Comparison of ENCODE assay signal across 16 cellular contexts in the genomic region with DNA sequence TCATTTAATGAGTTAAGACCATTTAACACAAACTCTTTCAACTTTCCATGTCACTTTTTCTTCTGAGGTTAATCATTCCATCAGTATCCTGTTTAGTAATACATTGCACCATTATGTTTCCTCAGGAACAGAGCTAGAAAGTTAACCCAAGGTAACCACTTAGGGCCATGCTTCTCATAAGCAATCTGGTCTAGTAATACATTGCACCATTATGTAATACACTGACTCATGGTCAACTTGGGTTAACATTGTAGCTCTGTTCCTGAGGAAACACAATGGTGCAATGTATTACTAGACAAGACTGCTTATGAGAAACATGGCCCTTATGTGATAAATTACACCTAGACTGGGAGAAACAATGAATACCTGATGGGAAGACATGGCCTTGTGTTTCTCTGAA. TPM values are rescaled to one million over a fixed set of nuclear protein-coding genes. Genes with fewer than 3 reads are reported as not detected.
DNase-seq lines count a peak whose midpoint lies in the region; ATAC-seq, FAIRE-seq and TF ChIP-seq lines count a peak whose summit lies in the region.
"Had no signal": no experiment of that assay in that cellular context is flagged by ENCODE, and none has a peak within 500 bp of the region (broad histone marks: within the 10 kb centered on the region; RNA-seq: fewer than 3 reads in every experiment).

No MANE protein-coding gene starts in this region.

- H3K36me3 Mint-ChIP-seq in activated T-helper 1 cell treated with anti-CD3 and anti-CD28 coated beads, Interleukin-12 subunit alpha, Interleukin-12 subunit beta, Interleukin-2, Interleukin-4 antibody, amounts not matched to agents 30 ng/mL and 10 ng/mL and 1 ng/mL, durations not matched to agents 14 hours and 24 hours and 36 hours (ENCODE audit: low read depth): peaks cover 45% of the 10 kb centered on the region

- H3K27me3 Mint-ChIP-seq in activated T-helper 1 cell treated with anti-CD3 and anti-CD28 coated beads, Interleukin-12 subunit alpha, Interleukin-12 subunit beta, Interleukin-2, Interleukin-4 antibody, amounts not matched to agents 30 ng/mL and 10 ng/mL and 1 ng/mL, durations not matched to agents 14 hours and 24 hours and 36 hours (ENCODE audit: insufficient read depth): no peaks in the 10 kb centered on the region
- H3K27me3 Mint-ChIP-seq: T-cell had no signal

- no peak overlapping the region for H3K4me3 Mint-ChIP-seq in activated T-helper 1 cell treated with anti-CD3 and anti-CD28 coated beads, Interleukin-12 subunit alpha, Interleukin-12 subunit beta, Interleukin-2, Interleukin-4 antibody, amounts not matched to agents 30 ng/mL and 10 ng/mL and 1 ng/mL, durations not matched to agents 14 hours and 24 hours and 36 hours
- H3K4me3 Mint-ChIP-seq: immature natural killer cell, T-cell had no signal

- no peaks in the 10 kb centered on the region for H3K27me3 ChIP-seq in HAP-1 (ENCODE audit: low read depth)
- H3K27me3 ChIP-seq: adrenal gland had no signal

- H3K4me1 Mint-ChIP-seq in activated T-helper 1 cell treated with anti-CD3 and anti-CD28 coated beads, Interleukin-12 subunit alpha, Interleukin-12 subunit beta, Interleukin-2, Interleukin-4 antibody, amounts not matched to agents 30 ng/mL and 10 ng/mL and 1 ng/mL, durations not matched to agents 14 hours and 24 hours and 36 hours (ENCODE audit: low read depth): peaks cover 12% of the 10 kb centered on the region
- H3K4me1 Mint-ChIP-seq: T-cell had no signal

- no peak for TF ChIP-seq CTCF in AG09309 (IDR thresholded peaks at IDR 0.05; ENCODE audit: control insufficient read depth, insufficient read depth, low read depth, low read length, missing control alignments)

- H3K4me1 ChIP-seq in HAP-1: no peaks in the 10 kb centered on the region
- H3K4me1 ChIP-seq: adrenal gland had no signal

- intact Hi-C loops in activated T-helper 1 cell treated with anti-CD3 and anti-CD28 coated beads, Interleukin-12 subunit alpha, Interleukin-12 subunit beta, Interleukin-2, Interleukin-4 antibody, amounts not matched to agents 30 ng/mL and 10 ng/mL and 1 ng/mL, durations not matched to agents 14 hours and 24 hours and 36 hours (cut with micrococcal nuclease): no loop called here

- ATAC-seq in HG02678 (IDR thresholded peaks at IDR 0.05; ENCODE audit: unreplicated experiment): no peak
- ATAC-seq: mucosa of descending colon, T-cell had no signal

- peak; percentile 96 for FAIRE-seq in HTR-8/SVneo (lab: Jason Lieb, UNC)
- FAIRE-seq: frontal cortex had no signal

- H3K9me3 Mint-ChIP-seq in activated T-helper 1 cell treated with anti-CD3 and anti-CD28 coated beads, Interleukin-12 subunit alpha, Interleukin-12 subunit beta, Interleukin-2, Interleukin-4 antibody, amounts not matched to agents 30 ng/mL and 10 ng/mL and 1 ng/mL, durations not matched to agents 14 hours and 24 hours and 36 hours: no peaks in the 10 kb centered on the region
- H3K9me3 Mint-ChIP-seq: immature natural killer cell had no signal

- H3K4me3 ChIP-seq in AG09309 (ENCODE audit: control insufficient read depth, low read depth, low read length) (no peak overlapping the region), HAP-1 (no peak overlapping the region)
- H3K4me3 ChIP-seq: adrenal gland, mucosa of descending colon had no signal

- H3K36me3 ChIP-seq in HAP-1 (replicated peaks): peaks cover 45% of the 10 kb centered on the region

- in situ Hi-C loops in HAP-1 (cut with MboI; ENCODE audit: low sequenced_read_pairs): no loop called here

- H3K27ac Mint-ChIP-seq in activated T-helper 1 cell treated with anti-CD3 and anti-CD28 coated beads, Interleukin-12 subunit alpha, Interleukin-12 subunit beta, Interleukin-2, Interleukin-4 antibody, amounts not matched to agents 30 ng/mL and 10 ng/mL and 1 ng/mL, durations not matched to agents 14 hours and 24 hours and 36 hours: no peak overlapping the region
- H3K27ac Mint-ChIP-seq: immature natural killer cell, T-cell had no signal

- no peaks in the 10 kb centered on the region for H3K9me3 ChIP-seq in HAP-1
- H3K9me3 ChIP-seq: adrenal gland, mucosa of descending colon had no signal

- peak; percentile 53 for DNase-seq in AG09309 (ENCODE audit: low read depth)
- DNase-seq in HTR-8/SVneo (ENCODE audit: insufficient read length, low spot score): no peak
- peak; percentile 96 for DNase-seq in amniotic epithelial cell (ENCODE audit: low read depth)
- DNase-seq in iris pigment epithelial cell (ENCODE audit: low read depth): peak; percentile 96
- no peak for DNase-seq in NCI-H510A (lab: John Stamatoyannopoulos, UW)
- no peak for DNase-seq in HAP-1 (ENCODE audit: low spot score in 2 of 2)
- no peak for DNase-seq in activated T-helper 1 cell treated with anti-CD3 and anti-CD28 coated beads, Interleukin-12 subunit alpha, Interleukin-12 subunit beta, Interleukin-2, Interleukin-4 antibody, amounts not matched to agents 30 ng/mL and 10 ng/mL and 1 ng/mL, durations not matched to agents 14 hours and 24 hours and 36 hours (ENCODE audit: low spot score)
- DNase-seq: adrenal gland; immature natural killer cell; KG1; mucosa of descending colon; NCI-H2029 treated with DMSO at 0.1 percent for 48 hours; stimulated activated CD4-positive, alpha-beta T cell treated with anti-CD3 and anti-CD28 coated beads, Interleukin-15, amount 100 ng/mL, for 24 hours; T-cell had no signal

RNA-seq across cellular contexts. Expression of gene ERH, which starts 21.7 kb away (rescaled TPM):
- 400 and 421 TPM in 2 replicates for total RNA-seq in activated T-helper 1 cell treated with anti-CD3 and anti-CD28 coated beads, Interleukin-12 subunit alpha, Interleukin-12 subunit beta, Interleukin-2, Interleukin-4 antibody, amounts not matched to agents 30 ng/mL and 10 ng/mL and 1 ng/mL, durations not matched to agents 14 hours and 24 hours and 36 hours

RNA-seq across cellular contexts. Expression of gene SLC39A9, which starts 22.1 kb away (rescaled TPM):
- 51.6 and 53.7 TPM in 2 replicates for total RNA-seq in activated T-helper 1 cell treated with anti-CD3 and anti-CD28 coated beads, Interleukin-12 subunit alpha, Interleukin-12 subunit beta, Interleukin-2, Interleukin-4 antibody, amounts not matched to agents 30 ng/mL and 10 ng/mL and 1 ng/mL, durations not matched to agents 14 hours and 24 hours and 36 hours

Comparison
In these comparisons a context has a peak if more than half of its experiments do, and no peak if none do; other contexts are left out.
1. DNase-seq: peak in AG09309 (single experiment), amniotic epithelial cell (single experiment) and iris pigment epithelial cell (single experiment); none in HTR-8/SVneo (single experiment), NCI-H510A (single experiment), HAP-1 (0 of 2) and activated T-helper 1 cell treated with anti-CD3 and anti-CD28 coated beads, Interleukin-12 subunit alpha, Interleukin-12 subunit beta, Interleukin-2, Interleukin-4 antibody, amounts not matched to agents 30 ng/mL and 10 ng/mL and 1 ng/mL, durations not matched to agents 14 hours and 24 hours and 36 hours (single experiment).